In genomic region chr7:48173983-48174382, GRCh38 we compare ENCODE assay signal across 25 cellular contexts. TPM values are rescaled to one million over a fixed set of nuclear protein-coding genes. Genes with fewer than 3 reads are reported as not detected.
DNase-seq lines count a peak whose midpoint lies in the region; ATAC-seq and TF ChIP-seq lines count a peak whose summit lies in the region.
"Had no signal": no experiment of that assay in that cellular context is flagged by ENCODE, and none has a peak within 500 bp of the region (broad histone marks: within the 10 kb centered on the region; RNA-seq: fewer than 3 reads in every experiment).

No MANE protein-coding gene starts in this region.

- no peaks in the 10 kb centered on the region for H3K9me3 ChIP-seq in adipocyte (ENCODE audit: control insufficient read depth, low read length)
- H3K9me3 ChIP-seq: HAP-1, heart right ventricle, lower lobe of right lung, right lobe of liver, tibial nerve had no signal

- H3K4me1 ChIP-seq in adipocyte (ENCODE audit: control insufficient read depth, insufficient read depth, low read length): peaks cover 4% of the 10 kb centered on the region
- H3K4me1 ChIP-seq: heart right ventricle, lower lobe of right lung, right lobe of liver, tibial nerve had no signal

- POLR2A ChIA-PET in T-cell (lab: Charles Lee): no interaction called here

- peaks cover 5 to 6% of the 10 kb centered on the region in 2 donors for H3K27me3 Mint-ChIP-seq in T-cell
- H3K27me3 Mint-ChIP-seq: brain had no signal

- no peak for TF ChIP-seq CTCF in fibroblast of mammary gland (conservative IDR thresholded peaks at IDR 0.05; ENCODE audit: control insufficient read depth, insufficient read depth, low read depth, low read length)

- DNase-seq in EL: peak; percentile 37
- DNase-seq in adipocyte (ENCODE audit: low read depth): peak; percentile 56
- peak; percentile 10 for DNase-seq in fibroblast of mammary gland (ENCODE audit: low read depth)
- DNase-seq in skeletal muscle cell (ENCODE audit: low read depth): peak; percentile 2
- DNase-seq in HPDE6-E6E7 (ENCODE audit: extremely low spot score): no peak
- DNase-seq in T-cell: no peak
- DNase-seq in activated CD4-positive, alpha-beta T cell treated with anti-CD3 and anti-CD28 coated beads for 1 hour: no peak
- DNase-seq: heart right ventricle; lower lobe of right lung; NCI-H1694; NCI-H748 treated with DMSO at 0.1 percent for 48 hours; right lobe of liver; stimulated activated CD4-positive, alpha-beta T cell treated with anti-CD3 and anti-CD28 coated beads, Interleukin-1b, Interleukin-23, amount 100 ng/mL, for 48 hours; stimulated activated naive CD4-positive, alpha-beta T cell treated with Interleukin-2 at 50 U/mL for 16 hours; T-helper 9 cell had no signal

- H3K4me3 ChIP-seq in adipocyte (ENCODE audit: low read length) (no peak overlapping the region), fibroblast of mammary gland (ENCODE audit: control insufficient read depth, low read depth, low read length) (no peak overlapping the region), skeletal muscle cell (ENCODE audit: low read depth, low read length) (no peak overlapping the region)
- H3K4me3 ChIP-seq: BLaER1 treated with 17β-estradiol and CSF1 and Interleukin-3, amounts not matched to agents 10 nM and 100 nM; HAP-1; heart right ventricle; lower lobe of right lung; right lobe of liver; SK-N-MC; tibial nerve had no signal

- ATAC-seq in T-cell (replicated peaks in 1 of 4): no peak
- no peak for ATAC-seq in HG02884 (IDR thresholded peaks at IDR 0.05; ENCODE audit: unreplicated experiment)
- ATAC-seq: activated naive CD4-positive, alpha-beta T cell treated with anti-CD3 and anti-CD28 coated beads, Interleukin-2, amount 50 U/mL, for 72 hours; heart right ventricle; lower lobe of right lung; right lobe of liver had no signal

- no peak overlapping the region for H3K27ac Mint-ChIP-seq in T-cell
- H3K27ac Mint-ChIP-seq: activated naive CD4-positive, alpha-beta T cell treated with anti-CD3 and anti-CD28 coated beads, Interleukin-2, amount 50 U/mL, for 72 hours; activated T-helper 1 cell treated with anti-CD3 and anti-CD28 coated beads, Interleukin-12 subunit alpha, Interleukin-12 subunit beta, Interleukin-2, Interleukin-4 antibody, amounts not matched to agents 30 ng/mL and 10 ng/mL and 1 ng/mL, durations not matched to agents 14 hours and 24 hours and 36 hours; brain; IgD-negative memory B cell had no signal

- no peaks in the 10 kb centered on the region for H3K36me3 ChIP-seq in adipocyte (ENCODE audit: control insufficient read depth, insufficient read depth, low read length, severe bottlenecking)
- H3K36me3 ChIP-seq: BLaER1 treated with 17β-estradiol and CSF1 and Interleukin-3, amounts not matched to agents 10 nM and 100 nM; HAP-1; heart right ventricle; lower lobe of right lung; right lobe of liver; tibial nerve had no signal

- H3K9ac ChIP-seq in adipocyte (ENCODE audit: low read length): no peak overlapping the region
- H3K9ac ChIP-seq: BLaER1 treated with 17β-estradiol and CSF1 and Interleukin-3, amounts not matched to agents 10 nM and 100 nM had no signal

- H3K36me3 Mint-ChIP-seq in T-cell: no peaks in the 10 kb centered on the region
- H3K36me3 Mint-ChIP-seq: activated naive CD4-positive, alpha-beta T cell treated with anti-CD3 and anti-CD28 coated beads, Interleukin-2, amount 50 U/mL, for 72 hours; brain; IgD-negative memory B cell had no signal

- H3K27me3 ChIP-seq in adipocyte (replicated peaks; ENCODE audit: control insufficient read depth, insufficient read depth, low read length): no peaks in the 10 kb centered on the region
- H3K27me3 ChIP-seq: BLaER1 treated with 17β-estradiol and CSF1 and Interleukin-3, amounts not matched to agents 10 nM and 100 nM; right lobe of liver; tibial nerve had no signal

- no peaks in the 10 kb centered on the region for H3K4me1 Mint-ChIP-seq in T-cell
- H3K4me1 Mint-ChIP-seq: brain, IgD-negative memory B cell had no signal

- peaks cover 0 to 3% (median 0%) of the 10 kb centered on the region in 3 donors for H3K9me3 Mint-ChIP-seq in T-cell
- H3K9me3 Mint-ChIP-seq: activated T-helper 1 cell treated with anti-CD3 and anti-CD28 coated beads, Interleukin-12 subunit alpha, Interleukin-12 subunit beta, Interleukin-2, Interleukin-4 antibody, amounts not matched to agents 30 ng/mL and 10 ng/mL and 1 ng/mL, durations not matched to agents 14 hours and 24 hours and 36 hours; brain had no signal

- CTCF ChIA-PET in T-cell (lab: Charles Lee): no interaction called here

- no peak overlapping the region for H3K4me3 Mint-ChIP-seq in T-cell
- H3K4me3 Mint-ChIP-seq: activated T-helper 1 cell treated with anti-CD3 and anti-CD28 coated beads, Interleukin-12 subunit alpha, Interleukin-12 subunit beta, Interleukin-2, Interleukin-4 antibody, amounts not matched to agents 30 ng/mL and 10 ng/mL and 1 ng/mL, durations not matched to agents 14 hours and 24 hours and 36 hours; brain; IgD-negative memory B cell had no signal

RNA-seq across cellular contexts. Expression of gene ABCA13, which starts 2.7 kb away (rescaled TPM):
- under 1 TPM in 1 of 5 donors, not detected in 4; 0.22 TPM for total RNA-seq in T-cell
- total RNA-seq: activated CD8-positive, alpha-beta memory T cell treated with anti-CD3 and anti-CD28 coated beads for 36 hours; activated naive CD4-positive, alpha-beta T cell treated with anti-CD3 and anti-CD28 coated beads, Interleukin-2, amount 50 U/mL, for 72 hours; activated T-helper 1 cell treated with anti-CD3 and anti-CD28 coated beads, Interleukin-12 subunit alpha, Interleukin-12 subunit beta, Interleukin-2, Interleukin-4 antibody, amounts not matched to agents 30 ng/mL and 10 ng/mL and 1 ng/mL, durations not matched to agents 14 hours and 24 hours and 36 hours had no signal

Comparison
In these comparisons a context has a peak if more than half of its experiments do, and no peak if none do; other contexts are left out.
1. DNase-seq: peak in EL (single experiment), adipocyte (single experiment), fibroblast of mammary gland (single experiment) and skeletal muscle cell (single experiment); none in HPDE6-E6E7 (single experiment), T-cell (0 of 34) and activated CD4-positive, alpha-beta T cell treated with anti-CD3 and anti-CD28 coated beads for 1 hour (single experiment).